ENCODE assay signal across 8 cellular contexts in the genomic region with DNA sequence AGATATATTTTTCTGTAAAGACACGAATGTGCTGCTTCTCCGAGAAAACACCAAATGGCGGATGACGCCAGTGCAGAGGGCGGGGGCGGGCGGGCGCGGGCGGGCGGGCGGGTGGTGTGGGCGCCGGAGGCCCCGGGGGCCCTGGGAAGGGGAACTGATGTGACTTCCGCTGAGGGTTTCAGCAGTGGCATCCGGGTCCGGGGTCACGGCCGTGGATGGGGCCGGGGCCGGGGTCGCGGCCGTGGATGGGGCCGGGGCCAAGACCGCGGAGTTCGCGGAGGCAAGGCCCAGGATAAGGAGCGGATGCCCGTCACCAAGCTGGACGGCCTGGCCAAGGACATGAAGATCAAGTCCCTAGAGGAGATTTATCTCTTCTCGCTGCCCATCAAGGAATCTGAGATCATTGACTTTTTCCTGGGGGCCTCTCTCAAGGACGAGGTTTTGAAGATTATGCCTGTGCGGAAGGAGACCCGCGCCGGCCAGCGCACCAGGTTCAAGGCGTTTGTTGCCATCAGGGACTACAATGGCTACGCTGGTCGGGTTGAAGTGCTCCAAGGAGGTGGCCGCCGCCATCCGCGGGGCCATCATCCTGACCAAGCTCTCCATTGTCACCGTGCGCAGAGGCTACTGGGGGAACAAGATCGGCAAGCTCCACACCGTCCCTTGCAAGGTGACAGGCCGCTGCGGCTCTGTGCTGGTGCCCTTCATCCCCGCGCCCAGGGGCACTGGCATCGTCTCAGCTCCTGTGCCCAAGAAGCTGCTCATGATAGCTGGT. TPM values are rescaled to one million over a fixed set of nuclear protein-coding genes. Genes with fewer than 3 reads are reported as not detected.
DNase-seq lines count a peak whose midpoint lies in the region; ATAC-seq, FAIRE-seq and TF ChIP-seq lines count a peak whose summit lies in the region.

No MANE protein-coding gene starts in this region.

- no peak overlapping the region for H4K8ac ChIP-seq in H9 (replicated peaks; ENCODE audit: insufficient read length, low read depth, low read length)

- H3K9me3 ChIP-seq in H9 (ENCODE audit: control insufficient read depth, low read depth, low read length): no peaks in the 10 kb centered on the region
- H3K9me3 ChIP-seq in OCI-LY3 (ENCODE audit: insufficient read depth, low read length): no peaks in the 10 kb centered on the region
- no peaks in the 10 kb centered on the region for H3K9me3 ChIP-seq in heart right ventricle

- no peak overlapping the region for H3K9ac ChIP-seq in H9 (ENCODE audit: extremely low read depth, insufficient read length, low read length)
- peak overlapping the region; percentile 78 for H3K9ac ChIP-seq in OCI-LY3 (ENCODE audit: low read length)

- H3K14ac ChIP-seq in H9 (ENCODE audit: insufficient read depth, low read length): no peak overlapping the region

- H3K23ac ChIP-seq in H9 (ENCODE audit: insufficient read length, low read depth, low read length): no peak overlapping the region

- H3K4me3 ChIP-seq in OCI-LY3 (ENCODE audit: low read length) (peak overlapping the region; percentile 93), heart right ventricle (peak overlapping the region; percentile 35 to 68 (median 58))

- no peak overlapping the region for H2BK120ac ChIP-seq in H9 (ENCODE audit: low read depth, low read length, poor library complexity, severe bottlenecking)

- H3K4ac ChIP-seq in H9 (ENCODE audit: low read depth, low read length): no peak overlapping the region

- no peaks in the 10 kb centered on the region for H3K79me2 ChIP-seq in H9 (ENCODE audit: insufficient read depth, low read length)
- H3K79me2 ChIP-seq in OCI-LY3 (ENCODE audit: low read length): peaks cover 7% of the 10 kb centered on the region

- peak; percentile 9 for FAIRE-seq in GM12891 (lab: Jason Lieb, UNC)

- H3K9me3 Mint-ChIP-seq in H9: no peaks in the 10 kb centered on the region
- no peaks in the 10 kb centered on the region for H3K9me3 Mint-ChIP-seq in activated naive CD4-positive, alpha-beta T cell treated with anti-CD3 and anti-CD28 coated beads for 36 hours

- H2AFZ ChIP-seq in H9 (ENCODE audit: low read length): no peak overlapping the region
- H2AFZ ChIP-seq in OCI-LY3 (ENCODE audit: low read depth, low read length): peak overlapping the region; percentile 33; the same call in 1 of the 2 replicates

- H3K36me3 Mint-ChIP-seq in H9 (ENCODE audit: insufficient read depth in 1 of 3, low read depth in 3 of 3): no peaks in the 10 kb centered on the region; a peak in 1 of 7 replicates
- H3K36me3 Mint-ChIP-seq in activated naive CD4-positive, alpha-beta T cell treated with anti-CD3 and anti-CD28 coated beads for 36 hours (ENCODE audit: low read depth): no peaks in the 10 kb centered on the region

- DNase-seq in GM12891 (ENCODE audit: insufficient read length, low spot score) (no peak), H9 (no peak), heart right ventricle (peak; percentile 42 to 54), retina (peak; percentile 77), ecto neural progenitor cell (ENCODE audit: low spot score) (no peak), NCI-H526 treated with DMSO at 0.1 percent for 48 hours (lab: John Stamatoyannopoulos, UW) (no peak)
- DNase-seq in activated naive CD4-positive, alpha-beta T cell treated with anti-CD3 and anti-CD28 coated beads for 36 hours: peak; percentile 69

- H3K4me1 Mint-ChIP-seq in H9: peaks cover 9 to 15% of the 10 kb centered on the region in 2 experiments
- peaks cover 2% of the 10 kb centered on the region for H3K4me1 Mint-ChIP-seq in activated naive CD4-positive, alpha-beta T cell treated with anti-CD3 and anti-CD28 coated beads for 36 hours (ENCODE audit: low read depth)

- no peak overlapping the region for H4K5ac ChIP-seq in H9 (ENCODE audit: insufficient read length, low read depth, low read length)

- no peaks in the 10 kb centered on the region for H3K27me3 ChIP-seq in H9 (ENCODE audit: insufficient read depth, low read length)
- no peaks in the 10 kb centered on the region for H3K27me3 ChIP-seq in OCI-LY3 (ENCODE audit: low read depth, low read length)
- H3K27me3 ChIP-seq in heart right ventricle: no peaks in the 10 kb centered on the region

- H2BK12ac ChIP-seq in H9 (ENCODE audit: insufficient read length, low read depth, low read length): no peak overlapping the region

- intact Hi-C loops in activated naive CD4-positive, alpha-beta T cell treated with anti-CD3 and anti-CD28 coated beads for 36 hours (cut with micrococcal nuclease): loop anchor here (1.0 kb wide), 2 partner anchors 41 to 191 kb away; a partner anchor contains a TSS
- intact Hi-C loops in heart right ventricle (cut with DNase I): no loop called here

- H3K4me2 ChIP-seq in H9 (ENCODE audit: insufficient read depth, insufficient read length, low read length) (no peak overlapping the region), OCI-LY3 (ENCODE audit: low read length) (peak overlapping the region; percentile 74)

- no peaks in the 10 kb centered on the region for H3K79me1 ChIP-seq in H9 (ENCODE audit: insufficient read depth, low read depth, low read length, poor library complexity, severe bottlenecking)

- no peak for TF ChIP-seq POLR2A in GM12891 (IDR thresholded peaks at IDR 0.05; ENCODE audit: low read depth, low read length)

- H3K27ac ChIP-seq in H9 (ENCODE audit: insufficient read length, low read depth, low read length) (no peak overlapping the region), OCI-LY3 (ENCODE audit: low read length) (peak overlapping the region; percentile 52), heart right ventricle (peak overlapping the region in 9 of 10 donors; percentile 35 to 78 (median 52))

- H3K27ac Mint-ChIP-seq in H9: peak overlapping the region; percentile 87 to 95 (median 91); a peak in 5 of 7 replicates
- peak overlapping the region; percentile 81 for H3K27ac Mint-ChIP-seq in activated naive CD4-positive, alpha-beta T cell treated with anti-CD3 and anti-CD28 coated beads for 36 hours

- H4K20me1 ChIP-seq in H9 (ENCODE audit: control insufficient read depth, insufficient read depth, insufficient read length) (no peaks in the 10 kb centered on the region), OCI-LY3 (ENCODE audit: insufficient read depth, low read length) (no peaks in the 10 kb centered on the region)

- H2BK5ac ChIP-seq in H9 (ENCODE audit: insufficient read length, low read length): no peak overlapping the region

- no peaks in the 10 kb centered on the region for H3K23me2 ChIP-seq in H9 (ENCODE audit: insufficient read length, low read depth, low read length, poor library complexity, severe bottlenecking)

- no peak overlapping the region for H4K91ac ChIP-seq in H9 (ENCODE audit: insufficient read length, low read depth, low read length)

- H3K56ac ChIP-seq in H9 (ENCODE audit: insufficient read length, low read depth, low read length): no peak overlapping the region

- no peaks in the 10 kb centered on the region for H3K36me3 ChIP-seq in OCI-LY3 (replicated peaks; ENCODE audit: low read depth, low read length)
- H3K36me3 ChIP-seq in heart right ventricle: no peaks in the 10 kb centered on the region

- TF ChIP-seq CTCF in H9 (conservative IDR thresholded peaks at IDR 0.05) (no peak), OCI-LY3 (IDR thresholded peaks at IDR 0.05; ENCODE audit: low read depth, low read length) (no peak), heart right ventricle (IDR thresholded peaks at IDR 0.05) (no peak)

- H2BK20ac ChIP-seq in H9 (ENCODE audit: low read depth, low read length, poor library complexity, severe bottlenecking): no peak overlapping the region

- H3K27me3 Mint-ChIP-seq in H9 (ENCODE audit: low read depth): no peaks in the 10 kb centered on the region; the same call in 1 of the 2 replicates
- no peaks in the 10 kb centered on the region for H3K27me3 Mint-ChIP-seq in activated naive CD4-positive, alpha-beta T cell treated with anti-CD3 and anti-CD28 coated beads for 36 hours (ENCODE audit: low read depth)

- no peak overlapping the region for H2BK15ac ChIP-seq in H9 (ENCODE audit: low read depth, low read length)

- no CpG with 5 or more reads among the region's 56 CpGs for WGBS in H9 (ENCODE audit: extremely low coverage, insufficient read length, low lambda C conversion rate)
- 51 to 53% methylated on average over 56 of the region's 56 CpGs for WGBS in heart right ventricle, 2 donors

- no peak overlapping the region for H3T11ph ChIP-seq in H9 (ENCODE audit: low read length)

- CTCF ChIA-PET in activated naive CD4-positive, alpha-beta T cell treated with anti-CD3 and anti-CD28 coated beads for 36 hours (lab: Charles Lee): interaction anchor here (0.6 to 2.1 kb wide), 5 partner anchors 35 to 218 kb away, joined by 3 to 12 read pairs (median 5); no protein-coding TSS in a partner anchor

- no peak overlapping the region for H3K18ac ChIP-seq in H9 (ENCODE audit: insufficient read length, low read depth, low read length)

- no peak overlapping the region for H3K4me3 Mint-ChIP-seq in H9
- H3K4me3 Mint-ChIP-seq in activated naive CD4-positive, alpha-beta T cell treated with anti-CD3 and anti-CD28 coated beads for 36 hours: peak overlapping the region; percentile 81

- peak; percentile 89 to 95 (median 93) for ATAC-seq in heart right ventricle

- H2AK5ac ChIP-seq in H9 (ENCODE audit: insufficient read length, low read length): no peak overlapping the region

- H3K4me1 ChIP-seq in H9 (ENCODE audit: insufficient read depth, low read length) (no peaks in the 10 kb centered on the region), OCI-LY3 (ENCODE audit: low read length) (peaks cover 5% of the 10 kb centered on the region; the same call in 1 of the 2 replicates), heart right ventricle (peaks cover 0 to 6% (median 0%) of the 10 kb centered on the region in 9 donors)

TF ChIP-seq in GM12891, 5 proteins besides CTCF, POLR2A, EP300 and RAD21:
- no peak for TF ChIP-seq SPI1 (IDR thresholded peaks at IDR 0.05; ENCODE audit: low read depth, low read length)
- TF ChIP-seq TAF1 (IDR thresholded peaks at IDR 0.05; ENCODE audit: low read depth, low read length): no peak
- no peak for TF ChIP-seq POU2F2 (IDR thresholded peaks at IDR 0.05; ENCODE audit: low read depth, low read length)
- TF ChIP-seq POLR2AphosphoS5 (IDR thresholded peaks at IDR 0.05; ENCODE audit: low read depth, low read length): no peak
- TF ChIP-seq PAX5 (IDR thresholded peaks at IDR 0.05; ENCODE audit: insufficient read depth, low read length, severe bottlenecking): no peak
TF ChIP-seq in GM12891: peak in this region for 0.

RNA-seq across cellular contexts. Expression of a gene that starts 20.3 kb away (rescaled TPM):
- 31.3 TPM for polyA plus RNA-seq in GM12891 (2012; ENCODE audit: low read depth, missing spikeins)
- total RNA-seq in H9 (2021) (180 and 197 TPM in 2 replicates), heart right ventricle (under 1 TPM in 3 of 10 donors, not detected in 7; 0.20 to 0.60 (median 0.49) TPM)
- under 1 TPM; 0.29 to 0.54 TPM for total RNA-seq in activated naive CD4-positive, alpha-beta T cell treated with anti-CD3 and anti-CD28 coated beads for 36 hours
- polyA plus RNA-seq in heart right ventricle: under 1 TPM in 1 of 2 donors, not detected in 1; 0.16 TPM

RNA-seq across cellular contexts. Expression of a gene that starts 41.2 kb away (rescaled TPM):
- 74.3 TPM for polyA plus RNA-seq in GM12891 (2012; ENCODE audit: low read depth, missing spikeins)
- total RNA-seq in H9 (2021) (164 and 169 TPM in 2 replicates), heart right ventricle (10 to 100 TPM; 26.9 to 38.3 (median 31.2) TPM)
- 10 to 100 TPM; 77.8 to 79.0 TPM for total RNA-seq in activated naive CD4-positive, alpha-beta T cell treated with anti-CD3 and anti-CD28 coated beads for 36 hours
- polyA plus RNA-seq in heart right ventricle: 10 to 100 TPM; 24.6 to 86.8 TPM

Comparison
In these comparisons a context has a peak if more than half of its experiments do, and no peak if none do; other contexts are left out.
1. DNase-seq: peak in activated naive CD4-positive, alpha-beta T cell treated with anti-CD3 and anti-CD28 coated beads for 36 hours (single experiment), heart right ventricle (2 of 2) and retina (single experiment); none in GM12891 (single experiment), H9 (single experiment), ecto neural progenitor cell (single experiment) and NCI-H526 treated with DMSO at 0.1 percent for 48 hours (single experiment).
2. RNA of a gene that starts 20.3 kb away (total RNA-seq): 180 to 197 TPM in H9; 0.29 to 0.54 TPM in activated naive CD4-positive, alpha-beta T cell treated with anti-CD3 and anti-CD28 coated beads for 36 hours and 0.20 to 0.60 TPM in heart right ventricle; every median in the first group is over 100 times any median in the second.